Comparison of ENCODE assay signal across 21 cellular contexts in the genomic region with DNA sequence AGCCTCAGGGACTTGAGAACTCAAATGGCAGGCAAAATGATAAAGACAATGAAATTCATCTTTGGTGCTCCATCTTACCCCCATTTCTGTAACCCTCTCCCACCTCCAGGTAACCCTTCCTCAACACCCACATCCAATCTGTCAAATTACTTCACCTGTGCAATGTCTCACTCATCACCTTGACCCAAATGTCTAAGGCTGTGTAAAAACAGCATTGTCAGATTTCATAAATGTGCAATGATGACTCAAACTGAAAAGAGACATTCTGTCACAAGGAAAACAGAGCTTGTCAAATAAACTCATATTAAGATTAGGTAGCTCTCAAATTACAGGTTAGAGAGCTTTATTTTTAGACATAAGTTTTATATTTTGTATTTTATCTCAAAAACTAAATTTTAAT. TPM values are rescaled to one million over a fixed set of nuclear protein-coding genes. Genes with fewer than 3 reads are reported as not detected.
DNase-seq lines count a peak whose midpoint lies in the region; ATAC-seq, FAIRE-seq and TF ChIP-seq lines count a peak whose summit lies in the region.
"Had no signal": no experiment of that assay in that cellular context is flagged by ENCODE, and none has a peak within 500 bp of the region (broad histone marks: within the 10 kb centered on the region; RNA-seq: fewer than 3 reads in every experiment).

No MANE protein-coding gene starts in this region.

- H2AFZ ChIP-seq in neural progenitor cell (replicated peaks), result no peak overlapping the region

- no peaks in the 10 kb centered on the region for H3K4me1 Mint-ChIP-seq in neural progenitor cell
- H3K4me1 Mint-ChIP-seq: WTC11 had no signal

- ATAC-seq in GM18870 (IDR thresholded peaks at IDR 0.05; ENCODE audit: unreplicated experiment) (peak; percentile 52), HG02759 (IDR thresholded peaks at IDR 0.05; ENCODE audit: unreplicated experiment) (peak; percentile 48), HG03558 (IDR thresholded peaks at IDR 0.05; ENCODE audit: extremely low read depth, unreplicated experiment) (peak; percentile 28)
- ATAC-seq: gastroesophageal sphincter, left lung, WTC11 had no signal

- no peaks in the 10 kb centered on the region for H3K4me1 ChIP-seq in neural progenitor cell
- H3K4me1 ChIP-seq: gastroesophageal sphincter, left lung, sigmoid colon, suprapubic skin had no signal

- H3K27ac Mint-ChIP-seq in neural progenitor cell, result no peak overlapping the region
- H3K27ac Mint-ChIP-seq: WTC11 had no signal

- TF ChIP-seq CTCF in neural progenitor cell (IDR thresholded peaks at IDR 0.05), result no peak

- H3K27me3 ChIP-seq in neural progenitor cell, result no peaks in the 10 kb centered on the region
- H3K27me3 ChIP-seq: gastroesophageal sphincter, left lung, sigmoid colon, suprapubic skin had no signal

- no peak overlapping the region for H3K4me3 Mint-ChIP-seq in neural progenitor cell
- H3K4me3 Mint-ChIP-seq: WTC11 had no signal

- no peak overlapping the region for H3K4me3 ChIP-seq in neural progenitor cell
- H3K4me3 ChIP-seq: gastroesophageal sphincter, left lung, sigmoid colon, suprapubic skin had no signal

- TF ChIP-seq POLR2A in GM12891 (IDR thresholded peaks at IDR 0.05; ENCODE audit: low read depth, low read length), result no peak

- no peak for DNase-seq in GM12891 (ENCODE audit: insufficient read length, low spot score)
- DNase-seq in NCI-H2227 treated with DMSO at 0.1 percent for 48 hours (lab: John Stamatoyannopoulos, UW), result no peak
- DNase-seq in neural progenitor cell (ENCODE audit: low spot score), result no peak
- DNase-seq in NCI-H345 treated with DMSO at 0.1 percent for 48 hours (lab: John Stamatoyannopoulos, UW; ENCODE audit: unreplicated experiment), result no peak
- DNase-seq in NK-92 treated with Interleukin-12 subunit alpha and Interleukin-12 subunit beta, amount 100 ng/mL, for 24 hours (lab: John Stamatoyannopoulos, UW), result no peak
- DNase-seq: activated gamma-delta T cell treated with Interleukin-2 at 50 U/mL for 16 hours; cortex of kidney; EL; left lung; NCI-H146; NCI-H446; SHP77; sigmoid colon; stimulated activated CD4-positive, alpha-beta T cell treated with anti-CD3 and anti-CD28 coated beads, Interleukin-1b, Interleukin-23, amount 100 ng/mL, for 48 hours had no signal

- no peaks in the 10 kb centered on the region for H3K36me3 Mint-ChIP-seq in neural progenitor cell
- H3K36me3 Mint-ChIP-seq: WTC11 had no signal

- H3K79me2 ChIP-seq in neural progenitor cell (ENCODE audit: low read depth), result no peaks in the 10 kb centered on the region

- H3K9me3 Mint-ChIP-seq in neural progenitor cell, result no peaks in the 10 kb centered on the region

- H3F3A ChIP-seq in neural progenitor cell (ENCODE audit: low read depth), result no peaks in the 10 kb centered on the region

- no peaks in the 10 kb centered on the region for H3K36me3 ChIP-seq in neural progenitor cell
- H3K36me3 ChIP-seq: gastroesophageal sphincter, left lung, sigmoid colon, suprapubic skin had no signal

- H4K20me1 ChIP-seq in neural progenitor cell (ENCODE audit: low read depth), result no peaks in the 10 kb centered on the region

- no peaks in the 10 kb centered on the region for H3K9me3 ChIP-seq in neural progenitor cell (ENCODE audit: low read depth)
- H3K9me3 ChIP-seq: gastroesophageal sphincter, left lung, sigmoid colon, suprapubic skin had no signal

- no peaks in the 10 kb centered on the region for H3K27me3 Mint-ChIP-seq in neural progenitor cell (ENCODE audit: insufficient read depth, low read depth)

- peak; percentile 83 for FAIRE-seq in GM12891 (lab: Jason Lieb, UNC)
- FAIRE-seq: H54 had no signal

- H3K4me2 ChIP-seq in neural progenitor cell, result no peak overlapping the region

- no peak overlapping the region for H3K27ac ChIP-seq in neural progenitor cell
- H3K27ac ChIP-seq: gastroesophageal sphincter, left lung, sigmoid colon, suprapubic skin had no signal

- H3K9ac ChIP-seq in neural progenitor cell, result no peak overlapping the region

TF ChIP-seq in GM12891, 5 proteins besides CTCF, POLR2A, EP300 and RAD21:
- TF ChIP-seq SPI1 (IDR thresholded peaks at IDR 0.05; ENCODE audit: low read depth, low read length) (0 out of 2 replicates have a peak, but pooled peaks have one; percentile 14), POLR2AphosphoS5 (IDR thresholded peaks at IDR 0.05; ENCODE audit: low read depth, low read length) (no peak), TAF1 (IDR thresholded peaks at IDR 0.05; ENCODE audit: low read depth, low read length) (no peak)

RNA-seq across cellular contexts. Expression of gene COCH, which starts 19.9 kb away (rescaled TPM):
- polyA plus RNA-seq in GM12891 (2012; ENCODE audit: low read depth, missing spikeins), result 3.0 TPM
- total RNA-seq in neural progenitor cell (ENCODE audit: low replicate concordance), result 23.1 and 31.1 TPM in 2 replicates
